Comparison of ENCODE assay signal across 13 cellular contexts in the genomic region with DNA sequence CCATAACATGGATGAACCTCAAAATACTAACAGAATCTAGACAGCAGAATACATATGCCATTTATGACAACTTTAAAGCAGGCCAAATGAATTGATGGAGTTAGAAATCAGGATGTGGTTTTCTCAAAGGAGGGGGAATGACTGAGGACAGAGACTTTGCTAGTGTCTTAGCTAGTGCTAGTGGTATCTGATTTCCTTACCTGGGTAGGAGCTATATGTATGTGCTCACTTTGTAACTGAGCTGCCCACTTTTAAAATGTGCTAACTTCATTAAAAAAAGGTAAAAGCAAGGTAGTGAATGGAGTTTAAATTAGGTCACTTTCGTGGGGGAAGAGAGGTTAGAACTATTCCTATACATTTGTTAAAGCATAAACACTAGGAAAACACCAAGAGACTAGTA. TPM values are rescaled to one million over a fixed set of nuclear protein-coding genes. Genes with fewer than 3 reads are reported as not detected.
A peak's percentile ranks its signal among the peaks of the same experiment; 100 is the strongest.
DNase-seq lines count a peak whose midpoint lies in the region; ATAC-seq and TF ChIP-seq lines count a peak whose summit lies in the region.
"Had no signal": no experiment of that assay in that cellular context is flagged by ENCODE, and none has a peak within 500 bp of the region (broad histone marks: within the 10 kb centered on the region; RNA-seq: fewer than 3 reads in every experiment).

No MANE protein-coding gene starts in this region.

- no peak overlapping the region for H3K4me3 ChIP-seq in CD8-positive, alpha-beta T cell (ENCODE audit: low read depth, low read length)
- H3K4me3 ChIP-seq in tibial nerve, result no peak overlapping the region
- H3K4me3 ChIP-seq: right atrium auricular region had no signal

- intact Hi-C loops in CD8-positive, alpha-beta T cell (cut with DNase I, micrococcal nuclease), result loop anchor here (1.0 to 10.0 kb wide), 3 partner anchors 11 to 1984 kb away; no protein-coding TSS in a partner anchor

- in situ Hi-C loops in KBM-7 (cut with MboI; ENCODE audit: low pct_unique_long_range_greater_than_20kb, low sequenced_read_pairs), result no loop called here

- peaks cover 59% of the 10 kb centered on the region for H3K4me1 Mint-ChIP-seq in CD8-positive, alpha-beta T cell (ENCODE audit: low read depth)
- peaks cover 37% of the 10 kb centered on the region for H3K4me1 Mint-ChIP-seq in activated naive CD8-positive, alpha-beta T cell treated with anti-CD3 and anti-CD28 coated beads for 36 hours
- H3K4me1 Mint-ChIP-seq in nephron, result peaks cover 26% of the 10 kb centered on the region

- peak overlapping the region; percentile 58 for H3K27ac Mint-ChIP-seq in CD8-positive, alpha-beta T cell
- H3K27ac Mint-ChIP-seq in activated naive CD8-positive, alpha-beta T cell treated with anti-CD3 and anti-CD28 coated beads for 36 hours, result peak overlapping the region; percentile 17
- H3K27ac Mint-ChIP-seq in nephron, result peak overlapping the region in 1 of 3 experiments; percentile 16

- ATAC-seq in CD8-positive, alpha-beta T cell, result peak; percentile 16
- no peak for ATAC-seq in HG03521 (IDR thresholded peaks at IDR 0.05; ENCODE audit: unreplicated experiment)
- ATAC-seq: HCT116 had no signal

- no peak overlapping the region for H3K27ac ChIP-seq in CD8-positive, alpha-beta T cell (ENCODE audit: low read depth, low read length)
- no peak overlapping the region for H3K27ac ChIP-seq in tibial nerve
- H3K27ac ChIP-seq: right atrium auricular region had no signal

- peaks cover 17% of the 10 kb centered on the region for H3K36me3 ChIP-seq in CD8-positive, alpha-beta T cell (ENCODE audit: insufficient read depth, low read length)
- H3K36me3 ChIP-seq in tibial nerve, result peaks cover 0 to 36% (median 20%) of the 10 kb centered on the region in 3 donors

- POLR2A ChIA-PET in CD8-positive, alpha-beta T cell (lab: Charles Lee), result interaction anchor here (0.7 to 1.6 kb wide), 2 partner anchors 21 to 205 kb away, joined by 3 to 6 read pairs; a partner anchor contains a TSS

- H3K27me3 ChIP-seq in CD8-positive, alpha-beta T cell (ENCODE audit: insufficient read depth, low read length), result no peaks in the 10 kb centered on the region
- no peaks in the 10 kb centered on the region for H3K27me3 ChIP-seq in tibial nerve
- H3K27me3 ChIP-seq: right atrium auricular region had no signal

- no peak for TF ChIP-seq EP300 in tibial nerve (IDR thresholded peaks at IDR 0.05)

- H3K9me3 Mint-ChIP-seq in CD8-positive, alpha-beta T cell, result no peaks in the 10 kb centered on the region
- H3K9me3 Mint-ChIP-seq in activated naive CD8-positive, alpha-beta T cell treated with anti-CD3 and anti-CD28 coated beads for 36 hours, result peaks cover 2% of the 10 kb centered on the region
- no peaks in the 10 kb centered on the region for H3K9me3 Mint-ChIP-seq in nephron

- CTCF ChIA-PET in CD8-positive, alpha-beta T cell (lab: Charles Lee), result interaction anchor here (1.2 to 6.5 kb wide), 2 partner anchors 8 to 11 kb away, joined by 5 to 42 read pairs; no protein-coding TSS in a partner anchor

- H3K36me3 Mint-ChIP-seq in CD8-positive, alpha-beta T cell, result peaks cover 48% of the 10 kb centered on the region
- peaks cover 20% of the 10 kb centered on the region for H3K36me3 Mint-ChIP-seq in activated naive CD8-positive, alpha-beta T cell treated with anti-CD3 and anti-CD28 coated beads for 36 hours
- peaks cover 14% of the 10 kb centered on the region for H3K36me3 Mint-ChIP-seq in nephron (ENCODE audit: low read depth)

- peaks cover 47% of the 10 kb centered on the region for H3K4me1 ChIP-seq in CD8-positive, alpha-beta T cell (ENCODE audit: insufficient read depth, low read length)
- H3K4me1 ChIP-seq in tibial nerve, result peaks cover 0 to 36% (median 13%) of the 10 kb centered on the region in 4 donors

- H3K27me3 Mint-ChIP-seq in CD8-positive, alpha-beta T cell (ENCODE audit: low read depth), result no peaks in the 10 kb centered on the region
- no peaks in the 10 kb centered on the region for H3K27me3 Mint-ChIP-seq in activated naive CD8-positive, alpha-beta T cell treated with anti-CD3 and anti-CD28 coated beads for 36 hours
- no peaks in the 10 kb centered on the region for H3K27me3 Mint-ChIP-seq in nephron (ENCODE audit: low read depth)

- no peak for TF ChIP-seq CTCF in CD8-positive, alpha-beta T cell (IDR thresholded peaks at IDR 0.05)
- no peak for TF ChIP-seq CTCF in nephron (IDR thresholded peaks at IDR 0.05; ENCODE audit: unreplicated experiment in 3 of 3)
- TF ChIP-seq CTCF in tibial nerve (IDR thresholded peaks at IDR 0.05), result no peak

- TF ChIP-seq POLR2A in tibial nerve (IDR thresholded peaks at IDR 0.05), result no peak

- peak overlapping the region; percentile 57 for H3K4me3 Mint-ChIP-seq in CD8-positive, alpha-beta T cell
- H3K4me3 Mint-ChIP-seq in activated naive CD8-positive, alpha-beta T cell treated with anti-CD3 and anti-CD28 coated beads for 36 hours, result peak overlapping the region; percentile 58
- peak overlapping the region; percentile 70 to 80 (median 76) for H3K4me3 Mint-ChIP-seq in nephron

- WGBS in tibial nerve, 2 donors, result 73 to 89% methylated on average over 1 of the region's 1 CpG

- DNase-seq in CD8-positive, alpha-beta T cell, result no peak
- peak; percentile 16 for DNase-seq in KBM-7
- no peak for DNase-seq in activated naive CD8-positive, alpha-beta T cell treated with anti-CD3 and anti-CD28 coated beads for 36 hours
- no peak for DNase-seq in tibial nerve (ENCODE audit: low spot score in 2 of 2)
- DNase-seq in activated effector memory CD4-positive, alpha-beta T cell treated with Interleukin-2 at 50 U/mL for 16 hours, result no peak
- DNase-seq: effector CD8-positive, alpha-beta T cell; foreskin melanocyte; NCI-H1092; NCI-H226 had no signal

- H3K9me3 ChIP-seq in CD8-positive, alpha-beta T cell (ENCODE audit: low read length), result no peaks in the 10 kb centered on the region
- no peaks in the 10 kb centered on the region for H3K9me3 ChIP-seq in tibial nerve
- H3K9me3 ChIP-seq: right atrium auricular region had no signal

RNA-seq across cellular contexts. Expression of a gene that starts 2.6 kb away (rescaled TPM):
- total RNA-seq in CD8-positive, alpha-beta T cell, result 10 to 100 TPM; 85.4 to 91.3 TPM
- total RNA-seq in activated naive CD8-positive, alpha-beta T cell treated with anti-CD3 and anti-CD28 coated beads for 36 hours, result 10 to 100 TPM; 42.8 TPM
- total RNA-seq in tibial nerve, result 10 to 100 TPM; 17.4 to 55.7 (median 23.7) TPM
